9 cellular contexts compared by ENCODE assay signal in genomic region chr17:57993471-57994365, GRCh38. TPM values are rescaled to one million over a fixed set of nuclear protein-coding genes. Genes with fewer than 3 reads are reported as not detected.
DNase-seq lines count a peak whose midpoint lies in the region; ATAC-seq and TF ChIP-seq lines count a peak whose summit lies in the region.
"Had no signal": no experiment of that assay in that cellular context is flagged by ENCODE, and none has a peak within 500 bp of the region (broad histone marks: within the 10 kb centered on the region; RNA-seq: fewer than 3 reads in every experiment).

No MANE protein-coding gene starts in this region.

- no peak overlapping the region for H3K4me3 ChIP-seq in right cardiac atrium (ENCODE audit: low read length)
- H3K4me3 ChIP-seq in trophoblast cell (ENCODE audit: low read depth, low read length) = no peak overlapping the region
- H3K4me3 ChIP-seq: SJCRH30 had no signal

- WGBS in right cardiac atrium = 34% methylated on average over 3 of the region's 3 CpGs
- no CpG with 5 or more reads among the region's 3 CpGs for WGBS in trophoblast cell (ENCODE audit: extremely low coverage, insufficient coverage, insufficient read length)

- H3K18ac ChIP-seq in trophoblast cell (ENCODE audit: low read length) = no peak overlapping the region

- H2BK120ac ChIP-seq in trophoblast cell (ENCODE audit: insufficient read depth, low read length, poor library complexity) = no peak overlapping the region

- H3K27me3 Mint-ChIP-seq in CD4-positive, alpha-beta T cell = no peaks in the 10 kb centered on the region
- H3K27me3 Mint-ChIP-seq in HFFc6 (ENCODE audit: insufficient read depth) = peaks cover 3% of the 10 kb centered on the region

- H2AFZ ChIP-seq in trophoblast cell (ENCODE audit: insufficient read depth, low read length, poor library complexity) = no peak overlapping the region

- H4K8ac ChIP-seq in trophoblast cell (ENCODE audit: low read depth, low read length) = no peak overlapping the region

- H3K27ac ChIP-seq in CD4-positive, alpha-beta T cell (ENCODE audit: low read depth, low read length) = no peak overlapping the region
- H3K27ac ChIP-seq in right cardiac atrium (ENCODE audit: low read length) (peak overlapping the region; percentile 13), trophoblast cell (ENCODE audit: low read depth, low read length) (no peak overlapping the region)
- H3K27ac ChIP-seq: SJCRH30 had no signal

- H3K27ac Mint-ChIP-seq in CD4-positive, alpha-beta T cell = peak overlapping the region; percentile 71
- peak overlapping the region; percentile 71 for H3K27ac Mint-ChIP-seq in HFFc6

- H3K9me3 ChIP-seq in CD4-positive, alpha-beta T cell (ENCODE audit: control insufficient read depth, low read length) = no peaks in the 10 kb centered on the region
- H3K9me3 ChIP-seq in right cardiac atrium (ENCODE audit: control insufficient read depth, low read length) (no peaks in the 10 kb centered on the region), trophoblast cell (ENCODE audit: insufficient read depth, low read depth, low read length) (no peaks in the 10 kb centered on the region)
- H3K9me3 ChIP-seq: SJCRH30 had no signal

- H3K4me2 ChIP-seq in trophoblast cell (ENCODE audit: low read length) = no peak overlapping the region

- H2BK12ac ChIP-seq in trophoblast cell (ENCODE audit: low read length) = no peak overlapping the region

- no peak overlapping the region for H4K91ac ChIP-seq in trophoblast cell (ENCODE audit: low read depth, low read length)

- H3K27me3 ChIP-seq in CD4-positive, alpha-beta T cell (ENCODE audit: control insufficient read depth, insufficient read depth, low read length) = no peaks in the 10 kb centered on the region
- H3K27me3 ChIP-seq in right cardiac atrium (ENCODE audit: control insufficient read depth, insufficient read depth) = no peaks in the 10 kb centered on the region
- H3K27me3 ChIP-seq in trophoblast cell (ENCODE audit: insufficient read depth, low read length) = no peaks in the 10 kb centered on the region
- H3K27me3 ChIP-seq: SJCRH30 had no signal

- H3K9me3 Mint-ChIP-seq in CD4-positive, alpha-beta T cell = no peaks in the 10 kb centered on the region
- H3K9me3 Mint-ChIP-seq in HFFc6 = no peaks in the 10 kb centered on the region

- no peak overlapping the region for H3K14ac ChIP-seq in trophoblast cell (ENCODE audit: low read length)

- intact Hi-C loops in CD4-positive, alpha-beta T cell (cut with DNase I, micrococcal nuclease) = loop anchor here (2.0 to 10.0 kb wide), 3 partner anchors 77 to 739 kb away; partner anchors contain the start of gene MSI2 (in 1 of the 2)
- intact Hi-C loops in right cardiac atrium (cut with DNase I) = no loop called here

- H4K12ac ChIP-seq in trophoblast cell (ENCODE audit: low read depth, low read length) = no peak overlapping the region

- H3K79me1 ChIP-seq in trophoblast cell (ENCODE audit: low read length) = no peaks in the 10 kb centered on the region

- ATAC-seq in CD4-positive, alpha-beta T cell (ENCODE audit: poor library complexity) = no peak
- ATAC-seq in right cardiac atrium = no peak

- peaks cover 3 to 6% of the 10 kb centered on the region in 2 experiments for H3K36me3 ChIP-seq in trophoblast cell (ENCODE audit: control insufficient read depth in 1 of 2, insufficient read depth in 2 of 2, low read length in 2 of 2)

- POLR2A ChIA-PET in CD4-positive, alpha-beta T cell (lab: Charles Lee) = interaction anchor here (0.6 to 8.1 kb wide), 9 partner anchors 9 to 1150 kb away, joined by 3 to 94 read pairs (median 3); partner anchors contain the start of genes DYNLL2 and SRSF1

- DNase-seq in CD4-positive, alpha-beta T cell = no peak
- DNase-seq in HFFc6 (no peak), RPMI8226 (peak; percentile 71), right cardiac atrium (no peak), ureter (ENCODE audit: low spot score) (no peak), trophoblast cell (no peak), GM19238 (ENCODE audit: insufficient read length, low spot score) (no peak)
- no peak for DNase-seq in activated CD4-positive, CD25-positive, alpha-beta regulatory T cell treated with anti-CD3 and anti-CD28 coated beads, Interleukin-2, amount 50 U/mL, for 72 hours

- peaks cover 4% of the 10 kb centered on the region for H3K36me3 Mint-ChIP-seq in CD4-positive, alpha-beta T cell (ENCODE audit: low read depth)
- H3K36me3 Mint-ChIP-seq in HFFc6 (ENCODE audit: low read depth) = peaks cover 30% of the 10 kb centered on the region

- H3K23ac ChIP-seq in trophoblast cell (ENCODE audit: low read length) = no peak overlapping the region

- peaks cover 6% of the 10 kb centered on the region for H3K4me1 ChIP-seq in right cardiac atrium (ENCODE audit: control insufficient read depth, insufficient read depth, low read length)
- peaks cover 1 to 3% of the 10 kb centered on the region in 2 experiments for H3K4me1 ChIP-seq in trophoblast cell (ENCODE audit: control insufficient read depth in 1 of 2, insufficient read depth in 2 of 2, low read length in 2 of 2)

- H3K9ac ChIP-seq in trophoblast cell (ENCODE audit: low read length) = no peak overlapping the region

- peaks cover 56% of the 10 kb centered on the region for H3K4me1 Mint-ChIP-seq in CD4-positive, alpha-beta T cell (ENCODE audit: low read depth)
- peaks cover 69% of the 10 kb centered on the region for H3K4me1 Mint-ChIP-seq in HFFc6 (ENCODE audit: low read depth)

- H2AK5ac ChIP-seq in trophoblast cell (ENCODE audit: low read length) = no peak overlapping the region

- H3K79me2 ChIP-seq in trophoblast cell (ENCODE audit: control insufficient read depth, insufficient read depth, low read length, poor library complexity) = no peaks in the 10 kb centered on the region

- H2BK5ac ChIP-seq in trophoblast cell (ENCODE audit: low read depth, low read length, poor library complexity) = no peak overlapping the region

- TF ChIP-seq CTCF in CD4-positive, alpha-beta T cell (IDR thresholded peaks at IDR 0.05) = no peak
- TF ChIP-seq CTCF in HFFc6 (IDR thresholded peaks at IDR 0.05) = no peak

- peak overlapping the region; percentile 5 for H3K4me3 Mint-ChIP-seq in CD4-positive, alpha-beta T cell
- no peak overlapping the region for H3K4me3 Mint-ChIP-seq in HFFc6

- CTCF ChIA-PET in CD4-positive, alpha-beta T cell (lab: Charles Lee) = interaction anchor here (0.5 to 2.4 kb wide), 4 partner anchors 8 to 363 kb away, joined by 3 to 7 read pairs (median 6); no protein-coding TSS in a partner anchor

- no peak overlapping the region for H3K4ac ChIP-seq in trophoblast cell (ENCODE audit: low read depth, low read length)

RNA-seq across cellular contexts. Expression of gene VEZF1, which starts 5.7 kb away (rescaled TPM):
- 10 to 100 TPM; 41.6 to 41.7 TPM for total RNA-seq in CD4-positive, alpha-beta T cell
- total RNA-seq in HFFc6 (2021; fragmentation: NEBNext Ultra II Directional; extraction: Animal tissue kit (Norgen Biotek cat#: 25700)) = 10 to 100 TPM; 41.7 to 56.5 (median 51.8) TPM
- total RNA-seq in right cardiac atrium = 10 to 100 TPM; 67.4 to 74.6 (median 68.5) TPM
- 20.0 TPM for polyA plus RNA-seq in right cardiac atrium
- 75.6 TPM for total RNA-seq in ureter
- polyA plus RNA-seq in trophoblast cell (2013) = 36.2 and 37.1 TPM in 2 replicates

RNA-seq across cellular contexts. Expression of gene SRSF1, which starts 13.3 kb away (rescaled TPM):
- total RNA-seq in CD4-positive, alpha-beta T cell = 100 to 1,000 TPM; 115 to 121 TPM
- 100 to 1,000 TPM; 216 to 296 (median 271) TPM for total RNA-seq in HFFc6 (2021; fragmentation: NEBNext Ultra II Directional; extraction: Animal tissue kit (Norgen Biotek cat#: 25700))
- total RNA-seq in right cardiac atrium = 100 to 1,000 TPM in 3 of 4 donors, 10 to 100 TPM in 1; 97.9 to 132 (median 126) TPM
- 58.9 TPM for polyA plus RNA-seq in right cardiac atrium
- 205 TPM for total RNA-seq in ureter
- 176 and 177 TPM in 2 replicates for polyA plus RNA-seq in trophoblast cell (2013)

RNA-seq across cellular contexts. Expression of gene CUEDC1, which starts 38.5 kb away (rescaled TPM):
- 1 to 10 TPM in 1 of 2 experiments, under 1 TPM in 1; 0.41 to 1.0 TPM for total RNA-seq in CD4-positive, alpha-beta T cell
- 10 to 100 TPM; 34.0 to 41.0 (median 34.9) TPM for total RNA-seq in HFFc6 (2021; fragmentation: NEBNext Ultra II Directional; extraction: Animal tissue kit (Norgen Biotek cat#: 25700))
- total RNA-seq in right cardiac atrium (10 to 100 TPM; 53.1 to 60.5 (median 55.1) TPM), ureter (36.9 TPM)
- 41.0 TPM for polyA plus RNA-seq in right cardiac atrium
- polyA plus RNA-seq in trophoblast cell (2013) = 12.4 and 13.0 TPM in 2 replicates

Comparison
In these comparisons a context has a peak if more than half of its experiments do, and no peak if none do; other contexts are left out.
1. RNA of gene CUEDC1, which starts 38.5 kb away (total RNA-seq): 53.1 to 60.5 TPM in right cardiac atrium, 36.9 TPM in ureter (single experiment) and 34.0 to 41.0 TPM in HFFc6; 0.41 to 1.0 TPM in CD4-positive, alpha-beta T cell; every median in the first group is over 10 times any median in the second.
2. intact Hi-C loops: an anchor here in CD4-positive, alpha-beta T cell (2.0 to 10.0 kb wide); none called in right cardiac atrium.